ENCODE assay signal across 17 cellular contexts in the genomic region with DNA sequence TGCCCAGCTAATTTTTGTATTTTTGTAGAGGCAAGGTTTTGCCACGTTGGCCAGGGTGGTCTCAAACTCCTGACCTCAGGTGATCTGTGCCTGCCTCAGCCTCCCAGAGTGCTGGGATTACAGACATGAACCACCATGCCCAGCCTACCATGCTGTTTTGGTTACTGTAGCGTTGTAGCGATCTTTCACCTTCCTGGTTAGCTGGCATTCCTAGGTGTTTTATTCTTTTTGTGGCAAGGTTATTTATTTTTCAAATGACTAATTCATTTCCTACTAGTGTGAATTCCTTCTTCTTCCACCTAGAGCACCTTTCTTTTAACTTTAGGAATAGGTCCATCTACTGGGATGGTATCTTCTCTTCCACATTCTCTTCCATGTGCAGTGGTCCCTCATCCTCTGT. TPM values are rescaled to one million over a fixed set of nuclear protein-coding genes. Genes with fewer than 3 reads are reported as not detected.
DNase-seq lines count a peak whose midpoint lies in the region; ATAC-seq, FAIRE-seq and TF ChIP-seq lines count a peak whose summit lies in the region.
"Had no signal": no experiment of that assay in that cellular context is flagged by ENCODE, and none has a peak within 500 bp of the region (broad histone marks: within the 10 kb centered on the region; RNA-seq: fewer than 3 reads in every experiment).

No MANE protein-coding gene starts in this region.

- FAIRE-seq in pancreas (lab: Jason Lieb, UNC): no peak
- FAIRE-seq: A549, HepG2, HTR-8/SVneo had no signal

- WGBS in pancreas, 2 donors: 84 to 90% methylated on average over 3 of the region's 3 CpGs

- peak overlapping the region; percentile 13 for H3K27ac Mint-ChIP-seq in central memory CD8-positive, alpha-beta T cell (ENCODE audit: low read depth)
- H3K27ac Mint-ChIP-seq in osteocyte (ENCODE audit: unreplicated experiment): no peak overlapping the region
- H3K27ac Mint-ChIP-seq: GM23338 had no signal

- peaks cover 13% of the 10 kb centered on the region for H3K4me1 Mint-ChIP-seq in central memory CD8-positive, alpha-beta T cell
- no peaks in the 10 kb centered on the region for H3K4me1 Mint-ChIP-seq in osteocyte (ENCODE audit: unreplicated experiment)

- H3K36me3 Mint-ChIP-seq in central memory CD8-positive, alpha-beta T cell (ENCODE audit: insufficient read depth): peaks cover 64% of the 10 kb centered on the region
- H3K36me3 Mint-ChIP-seq in osteocyte (ENCODE audit: unreplicated experiment): no peaks in the 10 kb centered on the region

- no peaks in the 10 kb centered on the region for H3K27me3 ChIP-seq in PC-3 (ENCODE audit: low read length)
- no peaks in the 10 kb centered on the region for H3K27me3 ChIP-seq in pancreas
- H3K27me3 ChIP-seq: BE2C had no signal

- no peaks in the 10 kb centered on the region for H3K9me3 Mint-ChIP-seq in central memory CD8-positive, alpha-beta T cell
- no peaks in the 10 kb centered on the region for H3K9me3 Mint-ChIP-seq in osteocyte (ENCODE audit: unreplicated experiment)
- H3K9me3 Mint-ChIP-seq: GM23338 had no signal

- no peaks in the 10 kb centered on the region for H3F3A ChIP-seq in PC-3 (ENCODE audit: low read length, unreplicated experiment)

- H3K9me3 ChIP-seq in PC-3 (ENCODE audit: low read length): no peaks in the 10 kb centered on the region
- no peaks in the 10 kb centered on the region for H3K9me3 ChIP-seq in pancreas
- H3K9me3 ChIP-seq: A549, BE2C had no signal

- H3K4me2 ChIP-seq in PC-3 (ENCODE audit: low read length): peak overlapping the region; percentile 69
- H3K4me2 ChIP-seq: A549, GM23338 had no signal

- H3K4me3 ChIP-seq in PC-3 (ENCODE audit: low read length) (no peak overlapping the region), pancreas (no peak overlapping the region)
- H3K4me3 ChIP-seq: A549, GM23338 had no signal

- H3K27ac ChIP-seq in PC-3 (ENCODE audit: low read length) (peak overlapping the region; percentile 57), pancreas (no peak overlapping the region)
- H3K27ac ChIP-seq: A549, C4-2B had no signal

- peak; percentile 86 for ATAC-seq in PC-3
- ATAC-seq in central memory CD8-positive, alpha-beta T cell (replicated peaks; ENCODE audit: extremely low read depth, poor library complexity, severe bottlenecking): no peak
- no peak for ATAC-seq in pancreas
- ATAC-seq: A549, GM23338, HepG2 had no signal

- no peak overlapping the region for H3K4me3 Mint-ChIP-seq in central memory CD8-positive, alpha-beta T cell
- H3K4me3 Mint-ChIP-seq in osteocyte (ENCODE audit: unreplicated experiment): no peak overlapping the region
- H3K4me3 Mint-ChIP-seq: CD4-positive, alpha-beta memory T cell; GM23338 had no signal

- peak; percentile 64 for DNase-seq in PC-3
- DNase-seq in central memory CD8-positive, alpha-beta T cell (ENCODE audit: low spot score in 2 of 2): no peak
- peak; percentile 17 for DNase-seq in glomerular visceral epithelial cell (ENCODE audit: extremely low spot score)
- DNase-seq in activated CD4-positive, CD25-positive, alpha-beta regulatory T cell (lab: John Stamatoyannopoulos, UW): no peak
- no peak for DNase-seq in pancreas
- no peak for DNase-seq in osteocyte (ENCODE audit: extremely low spot score, unreplicated experiment)
- no peak for DNase-seq in NAMALWA (ENCODE audit: low spot score)
- DNase-seq: BE2C; CD4-positive, alpha-beta memory T cell; DMS53; GF-D8; H7 had no signal

- no peak for TF ChIP-seq CTCF in PC-3 (conservative IDR thresholded peaks at IDR 0.05; ENCODE audit: low read depth, low read length)
- no peak for TF ChIP-seq CTCF in pancreas (IDR thresholded peaks at IDR 0.05)
- no peak for TF ChIP-seq CTCF in osteocyte (IDR thresholded peaks at IDR 0.05)

- H3K79me2 ChIP-seq in PC-3 (ENCODE audit: low read length): no peaks in the 10 kb centered on the region

- no peaks in the 10 kb centered on the region for H3K27me3 Mint-ChIP-seq in central memory CD8-positive, alpha-beta T cell
- no peaks in the 10 kb centered on the region for H3K27me3 Mint-ChIP-seq in osteocyte (ENCODE audit: unreplicated experiment)
- H3K27me3 Mint-ChIP-seq: CD4-positive, alpha-beta memory T cell had no signal

- no peak overlapping the region for H3K9ac ChIP-seq in PC-3 (ENCODE audit: low read length)

- no peaks in the 10 kb centered on the region for H4K20me1 ChIP-seq in PC-3 (ENCODE audit: low read length)

- BruUV-seq in PC-3 (replicated peaks; lab: Mats Ljungman, UMichigan): no TSS peak

- POLR2A ChIA-PET in PC-3 (lab: Charles Lee; ENCODE audit: unreplicated experiment): interaction anchor here (0.6 kb wide), 1 partner anchor 1729 kb away, joined by 6 read pairs; no protein-coding TSS in a partner anchor

- intact Hi-C loops in PC-3 (cut with micrococcal nuclease): no loop called here
- intact Hi-C loops in pancreas (cut with DNase I): no loop called here

- H3K4me1 ChIP-seq in PC-3 (ENCODE audit: insufficient read depth, low read length) (peaks cover 21% of the 10 kb centered on the region), pancreas (no peaks in the 10 kb centered on the region)
- H3K4me1 ChIP-seq: A549 had no signal

- H3K9me2 ChIP-seq in PC-3 (replicated peaks; ENCODE audit: low read length): no peaks in the 10 kb centered on the region

- CTCF ChIA-PET in PC-3 (lab: Charles Lee): no interaction called here

- H2AFZ ChIP-seq in PC-3 (ENCODE audit: low read length): no peak overlapping the region
- H2AFZ ChIP-seq: GM23338 had no signal

- no peaks in the 10 kb centered on the region; the same call in 1 of the 2 replicates for H3K36me3 ChIP-seq in PC-3 (ENCODE audit: low read depth, low read length)
- H3K36me3 ChIP-seq in pancreas: no peaks in the 10 kb centered on the region
- H3K36me3 ChIP-seq: BE2C had no signal

RNA-seq across cellular contexts. Expression of a gene that starts 29.3 kb away (rescaled TPM):
- 9.0 and 9.3 TPM in 2 replicates for total RNA-seq in PC-3 (2014; rRNA removed)
- total RNA-seq in pancreas: 1 to 10 TPM in 1 of 6 donors, under 1 TPM in 5; 0.23 to 1.3 (median 0.65) TPM
- under 1 TPM; 0.72 to 0.94 TPM for polyA plus RNA-seq in pancreas
- 19.7 and 22.5 TPM in 2 replicates for total RNA-seq in osteocyte
- total RNA-seq: CD4-positive, alpha-beta memory T cell had no signal

Comparison
In these comparisons a context has a peak if more than half of its experiments do, and no peak if none do; other contexts are left out.
1. DNase-seq: peak in PC-3 (single experiment) and glomerular visceral epithelial cell (single experiment); none in central memory CD8-positive, alpha-beta T cell (0 of 2), activated CD4-positive, CD25-positive, alpha-beta regulatory T cell (0 of 4), pancreas (0 of 6), osteocyte (single experiment) and NAMALWA (single experiment).